8 cellular contexts compared by ENCODE assay signal in the genomic region with DNA sequence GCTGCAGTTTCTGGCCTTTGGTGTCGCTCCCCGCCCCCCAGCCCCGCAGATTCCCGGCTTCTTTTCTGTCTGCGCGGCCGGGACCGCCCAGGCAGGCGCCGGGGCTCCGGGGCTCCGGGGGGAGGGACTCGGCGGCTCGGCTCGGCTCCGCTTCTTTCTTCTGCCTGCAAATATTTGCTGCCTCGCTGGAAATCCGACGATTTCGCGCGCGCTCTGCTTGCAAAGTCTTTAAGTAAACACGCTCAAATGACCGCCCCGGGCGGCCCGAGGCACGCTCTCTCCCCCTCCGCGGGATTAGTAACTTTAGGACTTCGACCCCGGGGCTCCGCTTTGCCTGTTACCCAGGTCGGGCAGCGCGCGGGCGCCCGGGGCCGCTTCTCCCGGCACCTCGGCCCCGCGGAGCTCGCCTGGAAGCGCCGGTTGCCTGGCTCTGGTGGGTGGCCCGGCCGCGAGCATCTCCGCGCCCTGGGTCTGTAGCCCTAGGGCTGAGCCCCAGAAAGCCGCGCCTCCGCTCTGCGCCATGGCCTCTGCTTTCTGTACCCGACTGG. TPM values are rescaled to one million over a fixed set of nuclear protein-coding genes. Genes with fewer than 3 reads are reported as not detected.
DNase-seq lines count a peak whose midpoint lies in the region; ATAC-seq and TF ChIP-seq lines count a peak whose summit lies in the region.

No MANE protein-coding gene starts in this region.

- intact Hi-C loops in sigmoid colon (cut with DNase I): no loop called here

- H3K9me3 ChIP-seq in SK-N-MC (ENCODE audit: low read depth, low read length): no peaks in the 10 kb centered on the region
- H3K9me3 ChIP-seq in sigmoid colon: no peaks in the 10 kb centered on the region

- no peak for ATAC-seq in HG03175 (IDR thresholded peaks at IDR 0.05; ENCODE audit: unreplicated experiment)
- ATAC-seq in omental fat pad (ENCODE audit: low FRiP score): no peak
- no peak for ATAC-seq in GM18873 (IDR thresholded peaks at IDR 0.05; ENCODE audit: low FRiP score, unreplicated experiment)

- H3K36me3 ChIP-seq in SK-N-MC (ENCODE audit: insufficient read depth, low read length): no peaks in the 10 kb centered on the region
- no peaks in the 10 kb centered on the region for H3K36me3 ChIP-seq in sigmoid colon

- H3K4me3 ChIP-seq in SK-N-MC: peak overlapping the region; percentile 76
- H3K4me3 ChIP-seq in fibroblast of pulmonary artery (replicated peaks; ENCODE audit: low read depth, low read length): peak overlapping the region; percentile 42
- peak overlapping the region in 3 of 4 donors; percentile 15 to 47 (median 39) for H3K4me3 ChIP-seq in sigmoid colon

- TF ChIP-seq POLR2A in sigmoid colon (IDR thresholded peaks at IDR 0.05): no peak

- peaks cover 96 to 100% (median 99%) of the 10 kb centered on the region in 3 donors for H3K27me3 ChIP-seq in sigmoid colon

- peak overlapping the region; percentile 73 for H3K9ac ChIP-seq in SK-N-MC (ENCODE audit: insufficient read length)

- 1% methylated on average over 59 of the region's 59 CpGs for WGBS in sigmoid colon, 2 donors

- no peak overlapping the region for H3K27ac ChIP-seq in SK-N-MC
- H3K27ac ChIP-seq in sigmoid colon: no peak overlapping the region

- H3K4me1 ChIP-seq in sigmoid colon: peaks cover 0 to 71% (median 68%) of the 10 kb centered on the region in 4 donors

- TF ChIP-seq EP300 in sigmoid colon (IDR thresholded peaks at IDR 0.05): no peak

- DNase-seq in GM20000 (ENCODE audit: low spot score): peak; percentile 53
- no peak for DNase-seq in SK-N-MC (ENCODE audit: low read depth, low spot score)
- peak; percentile 38 for DNase-seq in fibroblast of pulmonary artery (ENCODE audit: low read depth)
- no peak for DNase-seq in sigmoid colon
- no peak for DNase-seq in omental fat pad (ENCODE audit: low spot score)
- no peak for DNase-seq in NCI-H2196 (lab: John Stamatoyannopoulos, UW; ENCODE audit: unreplicated experiment)

- TF ChIP-seq CTCF in GM20000 (IDR thresholded peaks at IDR 0.05; ENCODE audit: extremely low read depth, missing control alignments): no peak
- no peak for TF ChIP-seq CTCF in fibroblast of pulmonary artery (IDR thresholded peaks at IDR 0.05; ENCODE audit: low read length, missing control alignments)
- TF ChIP-seq CTCF in sigmoid colon (IDR thresholded peaks at IDR 0.05): no peak
- TF ChIP-seq CTCF in omental fat pad (IDR thresholded peaks at IDR 0.05): no peak

RNA-seq across cellular contexts. Expression of gene GATA3, which starts 3.9 kb away (rescaled TPM):
- total RNA-seq in sigmoid colon: not detected
- polyA plus RNA-seq in sigmoid colon: 1 to 10 TPM in 2 of 3 donors, not detected in 1; 1.2 to 2.1 TPM
- 1 to 10 TPM in 3 of 4 donors, under 1 TPM in 1; 0.28 to 3.1 (median 1.3) TPM for total RNA-seq in omental fat pad

Comparison
In these comparisons a context has a peak if more than half of its experiments do, and no peak if none do; other contexts are left out.
1. DNase-seq: peak in GM20000 (single experiment) and fibroblast of pulmonary artery (single experiment); none in SK-N-MC (single experiment), sigmoid colon (single experiment), omental fat pad (single experiment) and NCI-H2196 (single experiment).
2. Peak in every context shown above with its lines, with median percentiles within 50 percentile points of each other: H3K4me3 ChIP-seq.